Comparison of ENCODE assay signal across 1 cellular context in genomic region chr1:165871311-165872067, GRCh38.
A peak's percentile ranks its signal among the peaks of the same experiment; 100 is the strongest.
TF ChIP-seq lines count a peak whose summit lies in the region.

No MANE protein-coding gene starts in this region.

TF ChIP-seq in HepG2, 621 proteins besides CTCF, POLR2A, EP300 and RAD21 (continued from another document):
- TF ChIP-seq TAF15 (IDR thresholded peaks at IDR 0.05; ENCODE audit: low read depth, low read length, poor library complexity, severe bottlenecking) (no peak), ZBTB34 (CRISPR knock-in tag; IDR thresholded peaks at IDR 0.05) (0 out of 2 replicates have a peak, but pooled peaks have one; percentile 57), REXO4 (CRISPR knock-in tag; IDR thresholded peaks at IDR 0.05; ENCODE audit: borderline replicate concordance) (no peak), ZFP36 (IDR thresholded peaks at IDR 0.05; ENCODE audit: borderline replicate concordance, low read depth, low read length, partially characterized antibody) (no peak), TBX2 (CRISPR knock-in tag; IDR thresholded peaks at IDR 0.05; ENCODE audit: borderline replicate concordance) (peak; percentile 73), MIER2 (CRISPR knock-in tag; IDR thresholded peaks at IDR 0.05) (0 out of 2 replicates have a peak, but pooled peaks have one; percentile 35), CENPBD1 (CRISPR knock-in tag; IDR thresholded peaks at IDR 0.05; ENCODE audit: borderline replicate concordance, low read depth) (no peak), ZNF501 (CRISPR knock-in tag; IDR thresholded peaks at IDR 0.05) (peak; percentile 61; the same call in 1 of the 2 replicates), ZNF607 (CRISPR knock-in tag; IDR thresholded peaks at IDR 0.05; ENCODE audit: borderline replicate concordance) (no peak), MAZ (IDR thresholded peaks at IDR 0.05; ENCODE audit: borderline replicate concordance, low read depth, low read length) (no peak), MAZ (CRISPR knock-in tag; IDR thresholded peaks at IDR 0.05; ENCODE audit: low read depth) (no peak), TEAD3 (CRISPR knock-in tag; optimal IDR thresholded peaks at IDR 0.05; ENCODE audit: borderline replicate concordance) (peak; percentile 62), FOXM1 (CRISPR knock-in tag; IDR thresholded peaks at IDR 0.05) (no peak), ZFP1 (CRISPR knock-in tag; IDR thresholded peaks at IDR 0.05) (peak; percentile 40; the same call in 1 of the 2 replicates), EHMT2 (IDR thresholded peaks at IDR 0.05; ENCODE audit: borderline replicate concordance, low read depth, low read length) (no peak), KAT8 (CRISPR knock-in tag; IDR thresholded peaks at IDR 0.05) (peak; percentile 47; the same call in 1 of the 2 replicates), ZBTB33 (CRISPR knock-in tag; IDR thresholded peaks at IDR 0.05) (no peak; the same call in 1 of the 2 replicates), ZBTB21 (CRISPR knock-in tag; IDR thresholded peaks at IDR 0.05) (no peak), TRIM24 (CRISPR knock-in tag; IDR thresholded peaks at IDR 0.05) (no peak), NONO (IDR thresholded peaks at IDR 0.05) (no peak), NONO (CRISPR knock-in tag; conservative IDR thresholded peaks at IDR 0.05) (peak; percentile 80), SNAPC2 (CRISPR knock-in tag; IDR thresholded peaks at IDR 0.05) (0 out of 2 replicates have a peak, but pooled peaks have one; percentile 68), ZNF446 (CRISPR knock-in tag; IDR thresholded peaks at IDR 0.05) (no peak), PHB2 (IDR thresholded peaks at IDR 0.05; ENCODE audit: partially characterized antibody) (no peak), THRA (CRISPR knock-in tag; IDR thresholded peaks at IDR 0.05; ENCODE audit: borderline replicate concordance) (peak; percentile 83; the same call in 1 of the 2 replicates), ETV5 (CRISPR knock-in tag; IDR thresholded peaks at IDR 0.05; ENCODE audit: borderline replicate concordance) (peak; percentile 89), ZNF350 (CRISPR knock-in tag; IDR thresholded peaks at IDR 0.05; ENCODE audit: borderline replicate concordance, low read depth) (no peak), REL (CRISPR knock-in tag; conservative IDR thresholded peaks at IDR 0.05) (0 out of 2 replicates have a peak, but pooled peaks have one; percentile 29), TCF7L2 (IDR thresholded peaks at IDR 0.05; ENCODE audit: low read depth, low read length) (peak; percentile 46; the same call in 1 of the 2 replicates), KIAA2018 (CRISPR knock-in tag; IDR thresholded peaks at IDR 0.05; ENCODE audit: borderline replicate concordance) (no peak), ZFAT (CRISPR knock-in tag; conservative IDR thresholded peaks at IDR 0.05) (no peak), FOXC1 (CRISPR knock-in tag; IDR thresholded peaks at IDR 0.05; ENCODE audit: borderline replicate concordance) (no peak), ZKSCAN5 (CRISPR knock-in tag; IDR thresholded peaks at IDR 0.05) (no peak), ZSCAN9 (CRISPR knock-in tag; IDR thresholded peaks at IDR 0.05; ENCODE audit: borderline replicate concordance) (0 out of 2 replicates have a peak, but pooled peaks have one; percentile 45), SMAD1 (CRISPR knock-in tag; IDR thresholded peaks at IDR 0.05; ENCODE audit: borderline replicate concordance, low read depth) (no peak), GATAD1 (CRISPR knock-in tag; IDR thresholded peaks at IDR 0.05) (peak; percentile 62; the same call in 1 of the 2 replicates)
- TF ChIP-seq, protein P1, sequence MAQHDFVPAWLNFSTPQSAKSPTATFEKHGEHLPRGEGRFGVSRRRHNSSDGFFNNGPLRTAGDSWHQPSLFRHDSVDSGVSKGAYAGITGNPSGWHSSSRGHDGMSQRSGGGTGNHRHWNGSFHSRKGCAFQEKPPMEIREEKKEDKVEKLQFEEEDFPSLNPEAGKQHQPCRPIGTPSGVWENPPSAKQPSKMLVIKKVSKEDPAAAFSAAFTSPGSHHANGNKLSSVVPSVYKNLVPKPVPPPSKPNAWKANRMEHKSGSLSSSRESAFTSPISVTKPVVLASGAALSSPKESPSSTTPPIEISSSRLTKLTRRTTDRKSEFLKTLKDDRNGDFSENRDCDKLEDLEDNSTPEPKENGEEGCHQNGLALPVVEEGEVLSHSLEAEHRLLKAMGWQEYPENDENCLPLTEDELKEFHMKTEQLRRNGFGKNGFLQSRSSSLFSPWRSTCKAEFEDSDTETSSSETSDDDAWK (CRISPR knock-in tag; IDR thresholded peaks at IDR 0.05) = no peak
- TF ChIP-seq, protein P2, sequence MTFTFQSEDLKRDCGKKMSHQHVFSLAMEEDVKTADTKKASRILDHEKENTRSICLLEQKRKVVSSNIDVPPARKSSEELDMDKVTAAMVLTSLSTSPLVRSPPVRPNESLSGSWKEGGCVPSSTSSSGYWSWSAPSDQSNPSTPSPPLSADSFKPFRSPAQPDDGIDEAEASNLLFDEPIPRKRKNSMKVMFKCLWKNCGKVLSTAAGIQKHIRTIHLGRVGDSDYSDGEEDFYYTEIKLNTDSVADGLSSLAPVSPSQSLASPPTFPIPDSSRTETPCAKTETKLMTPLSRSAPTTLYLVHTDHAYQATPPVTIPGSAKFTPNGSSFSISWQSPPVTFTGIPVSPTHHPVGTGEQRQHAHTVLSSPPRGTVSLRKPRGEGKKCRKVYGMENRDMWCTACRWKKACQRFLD (CRISPR knock-in tag; IDR thresholded peaks at IDR 0.05; ENCODE audit: borderline replicate concordance) = no peak
TF ChIP-seq in HepG2: peak in this region for 134.
